24 cellular contexts compared by ENCODE assay signal in the genomic region with DNA sequence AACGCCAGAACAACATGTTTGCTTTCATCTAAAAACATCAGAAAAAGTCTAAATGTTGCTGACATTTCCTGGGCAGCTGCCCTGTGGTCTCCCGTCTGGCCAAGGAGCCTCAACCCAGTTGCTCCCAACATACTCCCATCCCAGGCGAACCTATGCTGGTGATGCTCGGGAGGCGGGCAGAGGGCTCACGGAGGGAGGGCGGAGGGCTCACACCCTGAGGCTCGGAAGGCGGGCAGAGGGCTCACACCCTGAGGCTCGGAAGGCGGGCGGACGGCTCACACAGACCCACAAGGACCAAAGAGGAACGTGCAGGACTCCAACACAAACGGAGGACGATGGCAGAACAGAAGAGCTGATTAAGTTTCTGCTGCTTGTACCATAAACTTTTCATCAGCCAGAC.
DNase-seq lines count a peak whose midpoint lies in the region; ATAC-seq and TF ChIP-seq lines count a peak whose summit lies in the region.
"Had no signal": no experiment of that assay in that cellular context is flagged by ENCODE, and none has a peak within 500 bp of the region (broad histone marks: within the 10 kb centered on the region; RNA-seq: fewer than 3 reads in every experiment).

No MANE protein-coding gene starts in this region.

- peaks cover 95% of the 10 kb centered on the region for H3K4me1 Mint-ChIP-seq in activated naive CD8-positive, alpha-beta T cell treated with anti-CD3 and anti-CD28 coated beads, Interleukin-2, amount 50 U/mL, for 24 hours
- peaks cover 52 to 99% (median 95%) of the 10 kb centered on the region in 4 donors for H3K4me1 Mint-ChIP-seq in naive thymus-derived CD8-positive, alpha-beta T cell
- H3K4me1 Mint-ChIP-seq in HFFc6 (ENCODE audit: low read depth) = peaks cover 70% of the 10 kb centered on the region

- no peak for TF ChIP-seq CTCF in left ventricle myocardium inferior (IDR thresholded peaks at IDR 0.05; ENCODE audit: borderline replicate concordance)
- TF ChIP-seq CTCF in heart right ventricle (IDR thresholded peaks at IDR 0.05) = no peak
- TF ChIP-seq CTCF in HFFc6 (IDR thresholded peaks at IDR 0.05) = no peak

- POLR2A ChIA-PET in naive thymus-derived CD8-positive, alpha-beta T cell (lab: Charles Lee) = no interaction called here

- peak overlapping the region; percentile 23 for H3K27ac Mint-ChIP-seq in activated naive CD8-positive, alpha-beta T cell treated with anti-CD3 and anti-CD28 coated beads, Interleukin-2, amount 50 U/mL, for 24 hours
- H3K27ac Mint-ChIP-seq in naive thymus-derived CD8-positive, alpha-beta T cell = peak overlapping the region in 7 of 10 donors; percentile 38 to 72 (median 68)
- no peak overlapping the region for H3K27ac Mint-ChIP-seq in HFFc6

- WGBS in heart right ventricle, 2 donors = 90 to 91% methylated on average over 16 of the region's 16 CpGs

- H3K27me3 ChIP-seq in left ventricle myocardium inferior (ENCODE audit: low read depth) (no peaks in the 10 kb centered on the region), heart right ventricle (no peaks in the 10 kb centered on the region)

- ATAC-seq in heart right ventricle (no peak), HG03521 (IDR thresholded peaks at IDR 0.05; ENCODE audit: unreplicated experiment) (no peak)
- ATAC-seq in activated naive CD8-positive, alpha-beta T cell treated with anti-CD3 and anti-CD28 coated beads, Interleukin-2, amount 50 U/mL, for 24 hours = no peak
- no peak for ATAC-seq in naive thymus-derived CD8-positive, alpha-beta T cell
- ATAC-seq: natural killer cell; stimulated activated naive CD8-positive, alpha-beta T cell treated with anti-CD3 and anti-CD28 coated beads, Interleukin-15, amount 100 ng/mL, for 72 hours had no signal

- no peak for DNase-seq in left ventricle myocardium inferior
- no peak for DNase-seq in heart right ventricle
- no peak for DNase-seq in activated naive CD8-positive, alpha-beta T cell treated with anti-CD3 and anti-CD28 coated beads, Interleukin-2, amount 50 U/mL, for 24 hours
- DNase-seq in naive thymus-derived CD8-positive, alpha-beta T cell = no peak
- no peak for DNase-seq in posterior vena cava (ENCODE audit: low spot score)
- DNase-seq in NCI-H2227 treated with DMSO at 0.1 percent for 48 hours (lab: John Stamatoyannopoulos, UW) = no peak
- no peak for DNase-seq in HFFc6
- DNase-seq: activated CD4-positive, alpha-beta T cell treated with anti-CD3 and anti-CD28 coated beads for 4 hours; activated CD8-positive, alpha-beta memory T cell treated with anti-CD3 and anti-CD28 coated beads, Interleukin-2, amount 50 U/mL, for 4 hours; activated effector memory CD4-positive, alpha-beta T cell treated with anti-CD3 and anti-CD28 coated beads, Interleukin-2, amount 50 U/mL, for 16 hours; foreskin fibroblast; GDM1; GM23248; hippocampal formation; natural killer cell; NCI-H1694 treated with DMSO at 0.1 percent for 48 hours; NCI-H774; SHP77 treated with DMSO at 0.1 percent for 48 hours; stimulated activated CD4-positive, alpha-beta T cell treated with anti-CD3 and anti-CD28 coated beads, Interleukin-2, amount 100 ng/mL, for 48 hours; stimulated activated naive CD8-positive, alpha-beta T cell treated with anti-CD3 and anti-CD28 coated beads, Interleukin-15, amount 100 ng/mL, for 72 hours had no signal

- H3K36me3 ChIP-seq in left ventricle myocardium inferior (no peaks in the 10 kb centered on the region), heart right ventricle (peaks cover 0 to 19% (median 0%) of the 10 kb centered on the region in 9 donors)
- H3K36me3 ChIP-seq: prostate gland had no signal

- H3K4me3 ChIP-seq in left ventricle myocardium inferior = no peak overlapping the region
- H3K4me3 ChIP-seq in heart right ventricle = no peak overlapping the region
- H3K4me3 ChIP-seq: GM23248, prostate gland, smooth muscle cell had no signal

- no peaks in the 10 kb centered on the region for H3K9me3 ChIP-seq in left ventricle myocardium inferior (replicated peaks)
- H3K9me3 ChIP-seq in heart right ventricle = no peaks in the 10 kb centered on the region
- H3K9me3 ChIP-seq: prostate gland had no signal

- H3K36me3 Mint-ChIP-seq in activated naive CD8-positive, alpha-beta T cell treated with anti-CD3 and anti-CD28 coated beads, Interleukin-2, amount 50 U/mL, for 24 hours (ENCODE audit: low read depth) = peaks cover 36% of the 10 kb centered on the region
- peaks cover 0 to 20% (median 0%) of the 10 kb centered on the region in 3 donors for H3K36me3 Mint-ChIP-seq in naive thymus-derived CD8-positive, alpha-beta T cell
- peaks cover 32% of the 10 kb centered on the region for H3K36me3 Mint-ChIP-seq in HFFc6 (ENCODE audit: low read depth)
- H3K36me3 Mint-ChIP-seq: natural killer cell had no signal

- intact Hi-C loops in left ventricle myocardium inferior (cut with micrococcal nuclease) (no loop called here), heart right ventricle (cut with DNase I) (loop anchor here in 1 of 10 donors (10.0 kb wide), 2 partner anchors 50 to 130 kb away; no protein-coding TSS in a partner anchor), posterior vena cava (cut with DNase I) (no loop called here)

- H3K4me1 ChIP-seq in left ventricle myocardium inferior (peaks cover 91% of the 10 kb centered on the region), heart right ventricle (peaks cover 34 to 92% (median 82%) of the 10 kb centered on the region in 9 donors)

- no peaks in the 10 kb centered on the region for H3K9me3 Mint-ChIP-seq in activated naive CD8-positive, alpha-beta T cell treated with anti-CD3 and anti-CD28 coated beads, Interleukin-2, amount 50 U/mL, for 24 hours
- H3K9me3 Mint-ChIP-seq in naive thymus-derived CD8-positive, alpha-beta T cell = no peaks in the 10 kb centered on the region
- no peaks in the 10 kb centered on the region for H3K9me3 Mint-ChIP-seq in HFFc6
- H3K9me3 Mint-ChIP-seq: natural killer cell; stimulated activated naive CD8-positive, alpha-beta T cell treated with anti-CD3 and anti-CD28 coated beads, Interleukin-15, amount 100 ng/mL, for 72 hours had no signal

- H3K27ac ChIP-seq in left ventricle myocardium inferior (replicated peaks) (peak overlapping the region; percentile 81), heart right ventricle (peak overlapping the region in 4 of 10 donors; percentile 8 to 70 (median 32))
- H3K27ac ChIP-seq: GM23248, KMS-11, prostate gland had no signal

- H3K27me3 Mint-ChIP-seq in activated naive CD8-positive, alpha-beta T cell treated with anti-CD3 and anti-CD28 coated beads, Interleukin-2, amount 50 U/mL, for 24 hours = no peaks in the 10 kb centered on the region
- no peaks in the 10 kb centered on the region for H3K27me3 Mint-ChIP-seq in naive thymus-derived CD8-positive, alpha-beta T cell
- H3K27me3 Mint-ChIP-seq in HFFc6 (ENCODE audit: insufficient read depth) = peaks cover 3% of the 10 kb centered on the region
- H3K27me3 Mint-ChIP-seq: stimulated activated naive CD8-positive, alpha-beta T cell treated with anti-CD3 and anti-CD28 coated beads, Interleukin-15, amount 100 ng/mL, for 72 hours had no signal

- H3K4me3 Mint-ChIP-seq in activated naive CD8-positive, alpha-beta T cell treated with anti-CD3 and anti-CD28 coated beads, Interleukin-2, amount 50 U/mL, for 24 hours = no peak overlapping the region
- H3K4me3 Mint-ChIP-seq in naive thymus-derived CD8-positive, alpha-beta T cell = peak overlapping the region in 5 of 10 donors; percentile 18 to 77 (median 50)
- no peak overlapping the region for H3K4me3 Mint-ChIP-seq in HFFc6
- H3K4me3 Mint-ChIP-seq: stimulated activated naive CD8-positive, alpha-beta T cell treated with anti-CD3 and anti-CD28 coated beads, Interleukin-15, amount 100 ng/mL, for 72 hours had no signal
